1 cellular context compared by ENCODE assay signal in genomic region chr17:72422505-72423285, GRCh38.
TF ChIP-seq lines count a peak whose summit lies in the region.

No MANE protein-coding gene starts in this region.

TF ChIP-seq in HepG2, 621 proteins besides CTCF, POLR2A, EP300 and RAD21 (continued from another document and continues in another):
- TF ChIP-seq ZFP82 (CRISPR knock-in tag; IDR thresholded peaks at IDR 0.05; ENCODE audit: borderline replicate concordance), result no peak
- peak; percentile 72 for TF ChIP-seq FOXA3 (CRISPR knock-in tag; IDR thresholded peaks at IDR 0.05)
- TF ChIP-seq FOSL1 (CRISPR knock-in tag; IDR thresholded peaks at IDR 0.05; ENCODE audit: borderline replicate concordance), result peak; percentile 93
- peak; percentile 46; the same call in 1 of the 2 replicates for TF ChIP-seq DPF2 (CRISPR knock-in tag; IDR thresholded peaks at IDR 0.05; ENCODE audit: borderline replicate concordance, low read depth)
- no peak; the same call in 1 of the 2 replicates for TF ChIP-seq MIER2 (CRISPR knock-in tag; IDR thresholded peaks at IDR 0.05)
- TF ChIP-seq JUND (CRISPR knock-in tag; IDR thresholded peaks at IDR 0.05), result peak; percentile 87
- no peak for TF ChIP-seq ZNF124 (CRISPR knock-in tag; IDR thresholded peaks at IDR 0.05)
- TF ChIP-seq HOXA3 (CRISPR knock-in tag; IDR thresholded peaks at IDR 0.05), result peak; percentile 81; the same call in 1 of the 2 replicates
- TF ChIP-seq, protein P1, sequence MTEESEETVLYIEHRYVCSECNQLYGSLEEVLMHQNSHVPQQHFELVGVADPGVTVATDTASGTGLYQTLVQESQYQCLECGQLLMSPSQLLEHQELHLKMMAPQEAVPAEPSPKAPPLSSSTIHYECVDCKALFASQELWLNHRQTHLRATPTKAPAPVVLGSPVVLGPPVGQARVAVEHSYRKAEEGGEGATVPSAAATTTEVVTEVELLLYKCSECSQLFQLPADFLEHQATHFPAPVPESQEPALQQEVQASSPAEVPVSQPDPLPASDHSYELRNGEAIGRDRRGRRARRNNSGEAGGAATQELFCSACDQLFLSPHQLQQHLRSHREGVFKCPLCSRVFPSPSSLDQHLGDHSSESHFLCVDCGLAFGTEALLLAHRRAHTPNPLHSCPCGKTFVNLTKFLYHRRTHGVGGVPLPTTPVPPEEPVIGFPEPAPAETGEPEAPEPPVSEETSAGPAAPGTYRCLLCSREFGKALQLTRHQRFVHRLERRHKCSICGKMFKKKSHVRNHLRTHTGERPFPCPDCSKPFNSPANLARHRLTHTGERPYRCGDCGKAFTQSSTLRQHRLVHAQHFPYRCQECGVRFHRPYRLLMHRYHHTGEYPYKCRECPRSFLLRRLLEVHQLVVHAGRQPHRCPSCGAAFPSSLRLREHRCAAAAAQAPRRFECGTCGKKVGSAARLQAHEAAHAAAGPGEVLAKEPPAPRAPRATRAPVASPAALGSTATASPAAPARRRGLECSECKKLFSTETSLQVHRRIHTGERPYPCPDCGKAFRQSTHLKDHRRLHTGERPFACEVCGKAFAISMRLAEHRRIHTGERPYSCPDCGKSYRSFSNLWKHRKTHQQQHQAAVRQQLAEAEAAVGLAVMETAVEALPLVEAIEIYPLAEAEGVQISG (CRISPR knock-in tag; IDR thresholded peaks at IDR 0.05), result peak; percentile 64; the same call in 1 of the 2 replicates
- TF ChIP-seq ZBTB20 (CRISPR knock-in tag; IDR thresholded peaks at IDR 0.05; ENCODE audit: borderline replicate concordance, low read depth), result peak; percentile 87
- peak; percentile 86 for TF ChIP-seq RELA (CRISPR knock-in tag; IDR thresholded peaks at IDR 0.05)
- peak; percentile 79; the same call in 1 of the 2 replicates for TF ChIP-seq ZNF678 (CRISPR knock-in tag; IDR thresholded peaks at IDR 0.05)
- TF ChIP-seq ZSCAN31 (CRISPR knock-in tag; IDR thresholded peaks at IDR 0.05; ENCODE audit: low read depth), result no peak
- TF ChIP-seq ZEB1 (IDR thresholded peaks at IDR 0.05; ENCODE audit: insufficient replicate concordance, low read depth), result peak; percentile 43
- peak; percentile 39; the same call in 1 of the 2 replicates for TF ChIP-seq BRD4 (CRISPR knock-in tag; IDR thresholded peaks at IDR 0.05)
- TF ChIP-seq HOXA5 (CRISPR knock-in tag; IDR thresholded peaks at IDR 0.05), result peak; percentile 41; the same call in 1 of the 2 replicates
- TF ChIP-seq, protein P2, sequence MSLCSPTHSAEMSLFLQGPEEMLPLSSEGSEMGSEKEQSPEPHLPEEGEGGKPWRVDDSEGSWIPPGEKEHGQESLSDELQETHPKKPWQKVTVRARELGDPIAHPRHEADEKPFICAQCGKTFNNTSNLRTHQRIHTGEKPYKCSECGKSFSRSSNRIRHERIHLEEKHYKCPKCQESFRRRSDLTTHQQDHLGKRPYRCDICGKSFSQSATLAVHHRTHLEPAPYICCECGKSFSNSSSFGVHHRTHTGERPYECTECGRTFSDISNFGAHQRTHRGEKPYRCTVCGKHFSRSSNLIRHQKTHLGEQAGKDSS (CRISPR knock-in tag; IDR thresholded peaks at IDR 0.05; ENCODE audit: borderline replicate concordance, low read depth), result peak; percentile 89; the same call in 1 of the 2 replicates
- TF ChIP-seq FOXO1 (CRISPR knock-in tag; IDR thresholded peaks at IDR 0.05), result peak; percentile 61
- TF ChIP-seq ZNF773 (CRISPR knock-in tag; IDR thresholded peaks at IDR 0.05; ENCODE audit: borderline replicate concordance), result no peak
- TF ChIP-seq MIXL1 (CRISPR knock-in tag; IDR thresholded peaks at IDR 0.05), result peak; percentile 71
- TF ChIP-seq, protein P3, sequence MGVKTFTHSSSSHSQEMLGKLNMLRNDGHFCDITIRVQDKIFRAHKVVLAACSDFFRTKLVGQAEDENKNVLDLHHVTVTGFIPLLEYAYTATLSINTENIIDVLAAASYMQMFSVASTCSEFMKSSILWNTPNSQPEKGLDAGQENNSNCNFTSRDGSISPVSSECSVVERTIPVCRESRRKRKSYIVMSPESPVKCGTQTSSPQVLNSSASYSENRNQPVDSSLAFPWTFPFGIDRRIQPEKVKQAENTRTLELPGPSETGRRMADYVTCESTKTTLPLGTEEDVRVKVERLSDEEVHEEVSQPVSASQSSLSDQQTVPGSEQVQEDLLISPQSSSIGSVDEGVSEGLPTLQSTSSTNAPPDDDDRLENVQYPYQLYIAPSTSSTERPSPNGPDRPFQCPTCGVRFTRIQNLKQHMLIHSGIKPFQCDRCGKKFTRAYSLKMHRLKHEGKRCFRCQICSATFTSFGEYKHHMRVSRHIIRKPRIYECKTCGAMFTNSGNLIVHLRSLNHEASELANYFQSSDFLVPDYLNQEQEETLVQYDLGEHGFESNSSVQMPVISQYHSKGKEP (CRISPR knock-in tag; IDR thresholded peaks at IDR 0.05), result no peak
- 0 out of 2 replicates have a peak, but pooled peaks have one; percentile 68 for TF ChIP-seq GTF2F1 (IDR thresholded peaks at IDR 0.05; ENCODE audit: low read length)
- TF ChIP-seq ZNF292 (CRISPR knock-in tag; IDR thresholded peaks at IDR 0.05; ENCODE audit: borderline replicate concordance, low read depth), result peak; percentile 95
- no peak for TF ChIP-seq HES4 (CRISPR knock-in tag; IDR thresholded peaks at IDR 0.05; ENCODE audit: borderline replicate concordance)
- TF ChIP-seq POGZ (CRISPR knock-in tag; IDR thresholded peaks at IDR 0.05), result peak; percentile 84
- TF ChIP-seq, protein P4, sequence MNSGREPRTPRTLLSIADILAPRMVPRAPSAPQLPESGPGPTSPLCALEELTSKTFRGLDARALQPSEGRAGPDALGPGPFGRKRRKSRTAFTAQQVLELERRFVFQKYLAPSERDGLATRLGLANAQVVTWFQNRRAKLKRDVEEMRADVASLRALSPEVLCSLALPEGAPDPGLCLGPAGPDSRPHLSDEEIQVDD (CRISPR knock-in tag; IDR thresholded peaks at IDR 0.05; ENCODE audit: borderline replicate concordance), result no peak
- peak; percentile 65 for TF ChIP-seq TBL1XR1 (IDR thresholded peaks at IDR 0.05; ENCODE audit: borderline replicate concordance, low read length, partially characterized antibody)
- TF ChIP-seq, protein P5, sequence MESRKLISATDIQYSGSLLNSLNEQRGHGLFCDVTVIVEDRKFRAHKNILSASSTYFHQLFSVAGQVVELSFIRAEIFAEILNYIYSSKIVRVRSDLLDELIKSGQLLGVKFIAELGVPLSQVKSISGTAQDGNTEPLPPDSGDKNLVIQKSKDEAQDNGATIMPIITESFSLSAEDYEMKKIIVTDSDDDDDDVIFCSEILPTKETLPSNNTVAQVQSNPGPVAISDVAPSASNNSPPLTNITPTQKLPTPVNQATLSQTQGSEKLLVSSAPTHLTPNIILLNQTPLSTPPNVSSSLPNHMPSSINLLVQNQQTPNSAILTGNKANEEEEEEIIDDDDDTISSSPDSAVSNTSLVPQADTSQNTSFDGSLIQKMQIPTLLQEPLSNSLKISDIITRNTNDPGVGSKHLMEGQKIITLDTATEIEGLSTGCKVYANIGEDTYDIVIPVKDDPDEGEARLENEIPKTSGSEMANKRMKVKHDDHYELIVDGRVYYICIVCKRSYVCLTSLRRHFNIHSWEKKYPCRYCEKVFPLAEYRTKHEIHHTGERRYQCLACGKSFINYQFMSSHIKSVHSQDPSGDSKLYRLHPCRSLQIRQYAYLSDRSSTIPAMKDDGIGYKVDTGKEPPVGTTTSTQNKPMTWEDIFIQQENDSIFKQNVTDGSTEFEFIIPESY (CRISPR knock-in tag; IDR thresholded peaks at IDR 0.05), result peak; percentile 82; the same call in 1 of the 2 replicates
- peak; percentile 67 for TF ChIP-seq ZHX2 (IDR thresholded peaks at IDR 0.05; ENCODE audit: low read depth)
- TF ChIP-seq ZHX2 (CRISPR knock-in tag; IDR thresholded peaks at IDR 0.05; ENCODE audit: borderline replicate concordance), result no peak
- peak; percentile 64; the same call in 1 of the 2 replicates for TF ChIP-seq ZFY (CRISPR knock-in tag; IDR thresholded peaks at IDR 0.05)
- no peak for TF ChIP-seq MYNN (CRISPR knock-in tag; IDR thresholded peaks at IDR 0.05; ENCODE audit: low read depth)
- 0 out of 2 replicates have a peak, but pooled peaks have one; percentile 17 for TF ChIP-seq ZSCAN20 (CRISPR knock-in tag; IDR thresholded peaks at IDR 0.05; ENCODE audit: borderline replicate concordance)
- peak; percentile 95 for TF ChIP-seq ZNF317 (CRISPR knock-in tag; IDR thresholded peaks at IDR 0.05)
- TF ChIP-seq MEF2D (CRISPR knock-in tag; IDR thresholded peaks at IDR 0.05), result peak; percentile 90
- TF ChIP-seq THAP9 (CRISPR knock-in tag; IDR thresholded peaks at IDR 0.05; ENCODE audit: borderline replicate concordance), result peak; percentile 21; the same call in 1 of the 2 replicates
- TF ChIP-seq, protein P6, sequence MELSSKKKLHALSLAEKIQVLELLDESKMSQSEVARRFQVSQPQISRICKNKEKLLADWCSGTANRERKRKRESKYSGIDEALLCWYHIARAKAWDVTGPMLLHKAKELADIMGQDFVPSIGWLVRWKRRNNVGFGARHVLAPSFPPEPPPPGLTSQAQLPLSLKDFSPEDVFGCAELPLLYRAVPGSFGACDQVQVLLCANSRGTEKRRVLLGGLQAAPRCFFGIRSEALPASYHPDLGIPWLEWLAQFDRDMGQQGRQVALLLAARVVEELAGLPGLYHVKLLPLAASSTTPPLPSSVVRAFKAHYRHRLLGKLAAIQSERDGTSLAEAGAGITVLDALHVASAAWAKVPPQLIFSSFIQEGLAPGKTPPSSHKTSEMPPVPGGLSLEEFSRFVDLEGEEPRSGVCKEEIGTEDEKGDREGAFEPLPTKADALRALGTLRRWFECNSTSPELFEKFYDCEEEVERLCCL (CRISPR knock-in tag; IDR thresholded peaks at IDR 0.05; ENCODE audit: borderline replicate concordance), result 0 out of 2 replicates have a peak, but pooled peaks have one; percentile 51
- TF ChIP-seq SAP130 (CRISPR knock-in tag; IDR thresholded peaks at IDR 0.05; ENCODE audit: low read depth), result peak; percentile 87
- TF ChIP-seq TRAFD1 (CRISPR knock-in tag; IDR thresholded peaks at IDR 0.05; ENCODE audit: borderline replicate concordance), result 0 out of 2 replicates have a peak, but pooled peaks have one; percentile 21
- TF ChIP-seq SPEN (CRISPR knock-in tag; IDR thresholded peaks at IDR 0.05; ENCODE audit: low read depth), result peak; percentile 59; the same call in 1 of the 2 replicates
